Comparison of ENCODE assay signal across 1 cellular context in the genomic region with DNA sequence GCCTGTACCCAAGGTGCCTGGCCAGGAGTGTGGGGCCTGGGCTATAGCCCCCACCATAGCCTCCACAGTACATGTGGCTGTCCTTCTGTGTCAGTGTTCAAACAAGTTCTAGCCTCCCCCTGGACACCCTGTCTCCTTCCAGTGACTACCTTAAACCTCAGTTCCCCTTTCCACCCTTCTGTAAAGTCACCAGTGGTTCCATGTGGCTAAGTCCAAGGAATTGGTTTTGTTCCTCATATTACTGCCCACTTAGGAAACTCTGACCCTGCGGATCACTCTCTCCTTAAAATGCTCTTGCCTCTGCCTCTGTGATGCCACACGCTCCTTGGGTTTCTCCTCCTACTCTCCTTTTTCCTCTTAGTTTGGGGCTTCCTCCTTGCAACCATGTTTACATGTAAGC.
TF ChIP-seq lines count a peak whose summit lies in the region.

No MANE protein-coding gene starts in this region.

TF ChIP-seq in GM12878, 131 proteins besides CTCF, POLR2A, EP300 and RAD21:
- TF ChIP-seq SPI1 (IDR thresholded peaks at IDR 0.05; ENCODE audit: borderline replicate concordance, insufficient read depth, low read depth, low read length) (peak; percentile 32; the same call in 1 of the 2 replicates), ZBED1 (IDR thresholded peaks at IDR 0.05; ENCODE audit: borderline replicate concordance) (no peak), TCF7 (IDR thresholded peaks at IDR 0.05; ENCODE audit: borderline replicate concordance) (no peak), PKNOX1 (IDR thresholded peaks at IDR 0.05) (no peak)
